Comparison of ENCODE assay signal across 21 cellular contexts in genomic region chr5:143593723-143594122, GRCh38.
DNase-seq lines count a peak whose midpoint lies in the region; ATAC-seq, FAIRE-seq and TF ChIP-seq lines count a peak whose summit lies in the region.
"Had no signal": no experiment of that assay in that cellular context is flagged by ENCODE, and none has a peak within 500 bp of the region (broad histone marks: within the 10 kb centered on the region; RNA-seq: fewer than 3 reads in every experiment).

No MANE protein-coding gene starts in this region.

- no peaks in the 10 kb centered on the region for H3K27me3 Mint-ChIP-seq in type B pancreatic cell
- H3K27me3 Mint-ChIP-seq: activated T-helper 17 cell treated with anti-CD3 and anti-CD28 coated beads, Interleukin-2, amount 50 U/mL, for 72 hours; stimulated activated naive B cell treated with anti-CD40 and anti-IgM and Interleukin-4, amounts not matched to agents 10 μg/mL and 1 μg/mL and 100 μg/mL, for 72 hours had no signal

- H3K4me1 ChIP-seq in HepG2 (ENCODE audit: insufficient read depth, low read length), result peaks cover 87% of the 10 kb centered on the region
- H3K4me1 ChIP-seq in right lobe of liver, result peaks cover 0 to 24% (median 6%) of the 10 kb centered on the region in 4 donors
- H3K4me1 ChIP-seq: Peyer's patch had no signal

- TF ChIP-seq CTCF in HepG2 (CRISPR knock-in tag; IDR thresholded peaks at IDR 0.05) (no peak), right lobe of liver (IDR thresholded peaks at IDR 0.05) (no peak), type B pancreatic cell (conservative IDR thresholded peaks at IDR 0.05) (no peak)

- H3K9me3 Mint-ChIP-seq in type B pancreatic cell, result peaks cover 9% of the 10 kb centered on the region

- H3K9me3 ChIP-seq in HepG2 (ENCODE audit: low read length) (no peaks in the 10 kb centered on the region), right lobe of liver (no peaks in the 10 kb centered on the region)
- H3K9me3 ChIP-seq: pancreas, Peyer's patch, upper lobe of right lung had no signal

- no TSS peak for BruUV-seq in HepG2 (replicated peaks; lab: Mats Ljungman, UMichigan)

- H3K36me3 ChIP-seq in HepG2 (replicated peaks in 1 of 2; ENCODE audit: control insufficient read depth in 1 of 2, insufficient read depth in 2 of 2, low read length in 2 of 2) (no peaks in the 10 kb centered on the region), right lobe of liver (no peaks in the 10 kb centered on the region)
- H3K36me3 ChIP-seq: cardiac muscle cell, pancreas, Peyer's patch, upper lobe of right lung had no signal

- no peak overlapping the region for H3K4me2 ChIP-seq in HepG2 (ENCODE audit: low read depth, low read length)
- H3K4me2 ChIP-seq: smooth muscle cell had no signal

- H3K4me3 ChIP-seq in HepG2 (replicated peaks in 1 of 3; ENCODE audit: insufficient read depth in 1 of 3, low read depth in 2 of 3, low read length in 3 of 3), result no peak overlapping the region
- H3K4me3 ChIP-seq in right lobe of liver, result no peak overlapping the region
- H3K4me3 ChIP-seq: cardiac muscle cell, pancreas, Peyer's patch, smooth muscle cell, upper lobe of right lung had no signal

- H4K20me1 ChIP-seq in HepG2 (ENCODE audit: insufficient read depth, low read length), result no peaks in the 10 kb centered on the region

- no peak overlapping the region for H3K4me3 Mint-ChIP-seq in type B pancreatic cell
- H3K4me3 Mint-ChIP-seq: activated CD8-positive, alpha-beta T cell treated with anti-CD3 and anti-CD28 coated beads, Interleukin-2, amount 10 ng/mL, durations not matched to agents 7 days and 5 days; activated T-helper 17 cell treated with anti-CD3 and anti-CD28 coated beads, Interleukin-2, amount 50 U/mL, for 72 hours; CD8-positive, alpha-beta memory T cell; stimulated activated naive B cell treated with anti-CD40 and anti-IgM and Interleukin-4, amounts not matched to agents 10 μg/mL and 1 μg/mL and 100 μg/mL, for 72 hours had no signal

- no peaks in the 10 kb centered on the region for H3K27me3 ChIP-seq in HepG2 (ENCODE audit: control insufficient read depth in 1 of 2, insufficient read depth in 2 of 2, low read length in 2 of 2)
- no peaks in the 10 kb centered on the region for H3K27me3 ChIP-seq in right lobe of liver
- H3K27me3 ChIP-seq: cardiac muscle cell, pancreas, Peyer's patch, upper lobe of right lung had no signal

- H2AFZ ChIP-seq in HepG2 (ENCODE audit: low read length), result no peak overlapping the region

- DNase-seq in HepG2 (ENCODE audit: low spot score) (no peak), right lobe of liver (no peak), NAMALWA (ENCODE audit: low spot score) (peak; percentile 52), type B pancreatic cell (ENCODE audit: extremely low spot score, unreplicated experiment) (no peak), GOT3 (lab: John Stamatoyannopoulos, UW) (no peak), OCI-M2 (lab: John Stamatoyannopoulos, UW; ENCODE audit: unreplicated experiment) (no peak)
- no peak for DNase-seq in activated CD4-positive, alpha-beta T cell treated with anti-CD3 and anti-CD28 coated beads, Interleukin-2, amount 50 U/mL, for 1 hour
- DNase-seq: activated CD8-positive, alpha-beta T cell treated with anti-CD3 and anti-CD28 coated beads, Interleukin-2, amount 10 ng/mL, durations not matched to agents 7 days and 5 days; CD8-positive, alpha-beta memory T cell; effector memory CD4-positive, alpha-beta T cell; NCI-H1694; NCI-H510A treated with DMSO at 0.1 percent for 48 hours; pancreas; Peyer's patch; stimulated activated naive B cell treated with anti-CD40 and anti-IgM and Interleukin-4, amounts not matched to agents 10 μg/mL and 1 μg/mL and 100 μg/mL, for 72 hours; SW 1271; upper lobe of right lung had no signal

- peaks cover 35% of the 10 kb centered on the region for H3K4me1 Mint-ChIP-seq in type B pancreatic cell (ENCODE audit: unreplicated experiment)

- peak overlapping the region; percentile 89 for H3K27ac ChIP-seq in HepG2 (ENCODE audit: extremely low read length, insufficient read depth, low read length)
- H3K27ac ChIP-seq in right lobe of liver, result no peak overlapping the region
- H3K27ac ChIP-seq: cardiac muscle cell, pancreas, Peyer's patch, upper lobe of right lung had no signal

- no peak for TF ChIP-seq RAD21 in HepG2 (CRISPR knock-in tag; IDR thresholded peaks at IDR 0.05)

- TF ChIP-seq POLR2A in HepG2 (IDR thresholded peaks at IDR 0.05; ENCODE audit: insufficient read depth in 1 of 2, low read depth in 2 of 2, low read length in 2 of 2) (no peak), right lobe of liver (IDR thresholded peaks at IDR 0.05) (no peak)

- no peak overlapping the region for H3K9ac ChIP-seq in HepG2 (ENCODE audit: insufficient read depth, low read depth, low read length)

- ATAC-seq in HepG2 (no peak), right lobe of liver (no peak), GM21529 (IDR thresholded peaks at IDR 0.05; ENCODE audit: unreplicated experiment) (peak; percentile 61)
- ATAC-seq: activated CD8-positive, alpha-beta T cell treated with anti-CD3 and anti-CD28 coated beads, Interleukin-2, amount 10 ng/mL, durations not matched to agents 7 days and 5 days; activated T-helper 17 cell treated with anti-CD3 and anti-CD28 coated beads, Interleukin-2, amount 50 U/mL, for 72 hours; pancreas; stimulated activated naive B cell treated with anti-CD40 and anti-IgM and Interleukin-4, amounts not matched to agents 10 μg/mL and 1 μg/mL and 100 μg/mL, for 72 hours; upper lobe of right lung had no signal

- peak overlapping the region; percentile 4 for H3K27ac Mint-ChIP-seq in type B pancreatic cell
- H3K27ac Mint-ChIP-seq: activated CD8-positive, alpha-beta T cell treated with anti-CD3 and anti-CD28 coated beads, Interleukin-2, amount 10 ng/mL, durations not matched to agents 7 days and 5 days; activated T-helper 17 cell treated with anti-CD3 and anti-CD28 coated beads, Interleukin-2, amount 50 U/mL, for 72 hours; CD8-positive, alpha-beta memory T cell; stimulated activated naive B cell treated with anti-CD40 and anti-IgM and Interleukin-4, amounts not matched to agents 10 μg/mL and 1 μg/mL and 100 μg/mL, for 72 hours had no signal

- TF ChIP-seq EP300 in HepG2 (IDR thresholded peaks at IDR 0.05; ENCODE audit: low read depth in 2 of 2, low read length in 2 of 2) (no peak), HepG2 (CRISPR knock-in tag; IDR thresholded peaks at IDR 0.05; ENCODE audit: borderline replicate concordance) (no peak)

- H3K79me2 ChIP-seq in HepG2 (ENCODE audit: insufficient read depth, low read length), result no peaks in the 10 kb centered on the region

- in situ Hi-C loops in HepG2 (cut with HindIII; ENCODE audit: extremely low pct_ligation_motif_present, low pct_unique_long_range_greater_than_20kb), result loop anchor here (5.0 kb wide), 1 partner anchor 86 kb away; no protein-coding TSS in a partner anchor

- CTCF ChIA-PET in HepG2 (lab: Yijun Ruan, JAX; ENCODE audit: low intra/inter-chr PET ratio, low total read pairs), result no interaction called here

- intact Hi-C loops in HepG2 (cut with micrococcal nuclease; ENCODE audit: unreplicated experiment) (loop anchor here (2.0 to 10.0 kb wide), 3 partner anchors 23 to 231 kb away; no protein-coding TSS in a partner anchor), right lobe of liver (cut with DNase I) (no loop called here)

- 97% methylated on average over 6 of the region's 6 CpGs for WGBS in HepG2 (ENCODE audit: low lambda C conversion rate)
- 92% methylated on average over 6 of the region's 6 CpGs for WGBS in right lobe of liver (ENCODE audit: insufficient coverage, low coverage, low lambda C conversion rate, missing lambda C conversion rate)

- no peak for FAIRE-seq in HepG2 (lab: Jason Lieb, UNC)
- FAIRE-seq: pancreas had no signal

- POLR2A ChIA-PET in HepG2 (lab: Yijun Ruan, JAX), result interaction anchor here (0.8 to 2.3 kb wide), 6 partner anchors 17 to 189 kb away, joined by 3 to 15 read pairs (median 8); partner anchors contain the start of gene NR3C1

- no peaks in the 10 kb centered on the region for H3K36me3 Mint-ChIP-seq in type B pancreatic cell

TF ChIP-seq in HepG2, 621 proteins besides CTCF, POLR2A, EP300 and RAD21 (continues in another document):
- TF ChIP-seq CREM (IDR thresholded peaks at IDR 0.05) (no peak), CREM (CRISPR knock-in tag; IDR thresholded peaks at IDR 0.05) (no peak), ZFY (CRISPR knock-in tag; IDR thresholded peaks at IDR 0.05) (no peak), ZBTB39 (CRISPR knock-in tag; IDR thresholded peaks at IDR 0.05) (no peak), ARID3A (IDR thresholded peaks at IDR 0.05; ENCODE audit: low read depth, low read length) (no peak)
